10 cellular contexts compared by ENCODE assay signal in the genomic region with DNA sequence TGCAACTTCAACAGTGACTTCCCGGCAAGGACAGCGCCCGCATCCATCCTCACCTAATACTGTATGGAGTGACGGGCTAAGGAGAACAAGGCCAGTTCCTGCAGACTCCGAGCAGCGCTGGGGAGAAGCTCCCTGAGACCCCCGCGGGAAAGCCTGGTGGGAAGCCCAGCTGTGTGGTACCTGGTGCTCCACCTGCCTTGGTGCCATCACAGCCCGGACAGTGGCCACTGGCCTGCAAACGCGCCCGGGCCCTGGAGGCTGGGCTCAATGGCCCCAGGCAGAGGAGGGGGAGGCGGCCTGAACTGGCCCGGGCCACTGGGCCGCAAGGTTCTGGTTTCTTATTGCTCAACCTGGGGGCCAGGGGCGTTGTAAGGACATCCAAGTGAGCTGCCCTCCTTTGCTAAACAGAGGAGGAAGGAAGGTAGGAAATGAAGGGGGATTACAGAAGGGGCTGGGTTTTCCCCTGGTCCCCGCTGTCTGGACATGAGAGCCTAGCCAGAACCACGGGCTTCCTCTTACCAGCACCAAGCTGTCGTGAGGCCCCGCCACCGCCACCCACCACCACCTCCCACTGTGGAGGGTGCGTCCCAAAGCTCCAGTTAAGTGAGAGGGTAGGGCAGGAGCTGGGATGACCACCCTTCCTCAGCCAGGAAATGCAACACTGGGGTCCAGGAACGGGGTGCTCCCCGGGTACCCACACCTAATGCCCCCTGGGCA. TPM values are rescaled to one million over a fixed set of nuclear protein-coding genes. Genes with fewer than 3 reads are reported as not detected.
DNase-seq lines count a peak whose midpoint lies in the region; ATAC-seq and TF ChIP-seq lines count a peak whose summit lies in the region.
"Had no signal": no experiment of that assay in that cellular context is flagged by ENCODE, and none has a peak within 500 bp of the region (broad histone marks: within the 10 kb centered on the region; RNA-seq: fewer than 3 reads in every experiment).

No MANE protein-coding gene starts in this region.

- no peaks in the 10 kb centered on the region for H3K27me3 ChIP-seq in A673 (replicated peaks; ENCODE audit: insufficient read depth, low read depth, low read length, poor library complexity)
- H3K27me3 ChIP-seq in naive thymus-derived CD4-positive, alpha-beta T cell (ENCODE audit: control insufficient read depth in 2 of 2, insufficient read depth in 2 of 2, low read length in 2 of 2) = no peaks in the 10 kb centered on the region

- intact Hi-C loops in A673 (cut with micrococcal nuclease; ENCODE audit: unreplicated experiment) = no loop called here
- intact Hi-C loops in naive thymus-derived CD4-positive, alpha-beta T cell (cut with micrococcal nuclease) = no loop called here

- no peaks in the 10 kb centered on the region for H3K36me3 ChIP-seq in A673 (ENCODE audit: insufficient read depth, low read length, poor library complexity, severe bottlenecking)
- H3K36me3 ChIP-seq in naive thymus-derived CD4-positive, alpha-beta T cell (ENCODE audit: control insufficient read depth in 2 of 3, insufficient read depth in 3 of 3, low read length in 3 of 3) = peaks cover 9 to 44% (median 13%) of the 10 kb centered on the region in 3 experiments

- no peaks in the 10 kb centered on the region for H3K9me3 ChIP-seq in A673 (ENCODE audit: low read depth, low read length, poor library complexity, severe bottlenecking)
- H3K9me3 ChIP-seq in naive thymus-derived CD4-positive, alpha-beta T cell (ENCODE audit: control insufficient read depth in 2 of 3, low read length in 3 of 3) = no peaks in the 10 kb centered on the region

- peak overlapping the region; percentile 92 for H3K27ac Mint-ChIP-seq in activated naive CD8-positive, alpha-beta T cell
- H3K27ac Mint-ChIP-seq in naive thymus-derived CD4-positive, alpha-beta T cell = peak overlapping the region; percentile 87 to 95 (median 90)

- no peaks in the 10 kb centered on the region for H3K27me3 Mint-ChIP-seq in activated naive CD8-positive, alpha-beta T cell
- H3K27me3 Mint-ChIP-seq in naive thymus-derived CD4-positive, alpha-beta T cell = no peaks in the 10 kb centered on the region

- peaks cover 16% of the 10 kb centered on the region for H3K4me1 ChIP-seq in A673 (ENCODE audit: insufficient read depth, low read length, poor library complexity, severe bottlenecking)
- H3K4me1 ChIP-seq in naive thymus-derived CD4-positive, alpha-beta T cell (ENCODE audit: control insufficient read depth in 2 of 2, insufficient read depth in 2 of 2, low read length in 2 of 2) = peaks cover 87 to 92% of the 10 kb centered on the region in 2 donors

- no peaks in the 10 kb centered on the region for H3K9me3 Mint-ChIP-seq in activated naive CD8-positive, alpha-beta T cell (ENCODE audit: low read depth)
- no peaks in the 10 kb centered on the region for H3K9me3 Mint-ChIP-seq in naive thymus-derived CD4-positive, alpha-beta T cell

- BruUV-seq in A673 (replicated peaks; lab: Mats Ljungman, UMichigan) = TSS peak; percentile 69

- DNase-seq in A673 (ENCODE audit: low spot score) (no peak), GM13977 (ENCODE audit: low spot score) (peak; percentile 67), amygdala (lab: John Stamatoyannopoulos, UW) (no peak), DMS153 (lab: John Stamatoyannopoulos, UW) (no peak)
- no peak for DNase-seq in naive thymus-derived CD4-positive, alpha-beta T cell
- no peak for DNase-seq in stimulated activated CD4-positive, alpha-beta T cell treated with anti-CD3 and anti-CD28 coated beads, Interleukin-4, amount 100 ng/mL, for 4 hours
- DNase-seq: COR-L47, NCI-H1105 treated with DMSO at 0.1 percent for 48 hours had no signal

- H3K36me3 Mint-ChIP-seq in activated naive CD8-positive, alpha-beta T cell = peaks cover 2% of the 10 kb centered on the region
- H3K36me3 Mint-ChIP-seq in naive thymus-derived CD4-positive, alpha-beta T cell = peaks cover 0 to 31% (median 10%) of the 10 kb centered on the region in 5 donors

- ATAC-seq in naive thymus-derived CD4-positive, alpha-beta T cell = peak; percentile 7
- no peak for ATAC-seq in HG03469 (IDR thresholded peaks at IDR 0.05; ENCODE audit: unreplicated experiment)

- CTCF ChIA-PET in A673 (lab: Charles Lee) = no interaction called here
- CTCF ChIA-PET in naive thymus-derived CD4-positive, alpha-beta T cell (lab: Charles Lee) = interaction anchor here (0.5 to 29.8 kb wide), 4 partner anchors 11 to 911 kb away, joined by 3 to 945 read pairs (median 142); a partner anchor contains a TSS

- H3K4me3 Mint-ChIP-seq in activated naive CD8-positive, alpha-beta T cell = peak overlapping the region; percentile 77
- H3K4me3 Mint-ChIP-seq in naive thymus-derived CD4-positive, alpha-beta T cell = peak overlapping the region; percentile 61 to 84 (median 74)

- H3K27ac ChIP-seq in A673 (ENCODE audit: low read depth, low read length, poor library complexity, severe bottlenecking) = no peak overlapping the region
- peak overlapping the region; percentile 75 for H3K27ac ChIP-seq in naive thymus-derived CD4-positive, alpha-beta T cell (ENCODE audit: low read depth, low read length)

- TF ChIP-seq CTCF in A673 (conservative IDR thresholded peaks at IDR 0.05; ENCODE audit: low read depth, low read length) (no peak), GM13977 (IDR thresholded peaks at IDR 0.05; ENCODE audit: extremely low read depth, insufficient read depth, missing control alignments) (no peak)

- in situ Hi-C loops in GM13977 (cut with MboI; ENCODE audit: low pct_unique_long_range_greater_than_20kb, low sequenced_read_pairs, unreplicated experiment) = no loop called here

- peaks cover 89% of the 10 kb centered on the region for H3K4me1 Mint-ChIP-seq in activated naive CD8-positive, alpha-beta T cell (ENCODE audit: low read depth)
- peaks cover 55 to 94% (median 81%) of the 10 kb centered on the region in 7 donors for H3K4me1 Mint-ChIP-seq in naive thymus-derived CD4-positive, alpha-beta T cell

- POLR2A ChIA-PET in A673 (lab: Charles Lee; ENCODE audit: low non-redundant PET) = no interaction called here
- POLR2A ChIA-PET in naive thymus-derived CD4-positive, alpha-beta T cell (lab: Charles Lee) = interaction anchor here (0.6 to 29.3 kb wide), 12 partner anchors 9 to 264 kb away, joined by 3 to 1324 read pairs (median 5); a partner anchor contains a TSS

- H3K4me3 ChIP-seq in A673 (ENCODE audit: low read depth, low read length, poor library complexity, severe bottlenecking) = no peak overlapping the region
- H3K4me3 ChIP-seq in naive thymus-derived CD4-positive, alpha-beta T cell (ENCODE audit: low read length) = no peak overlapping the region

RNA-seq across cellular contexts. Expression of a gene that starts 8.5 kb away (rescaled TPM):
- 4.6 and 6.6 TPM in 2 replicates for total RNA-seq in A673 (2021)
- total RNA-seq in naive thymus-derived CD4-positive, alpha-beta T cell = 1 to 10 TPM in 4 of 5 experiments, under 1 TPM in 1; 0.22 to 9.2 (median 8.1) TPM
- polyA plus RNA-seq in naive thymus-derived CD4-positive, alpha-beta T cell = under 1 TPM; 0.27 to 0.47 TPM

RNA-seq across cellular contexts. Expression of a gene that starts 25.5 kb away (rescaled TPM):
- total RNA-seq in A673 (2021) = 53.3 and 63.1 TPM in 2 replicates
- total RNA-seq in naive thymus-derived CD4-positive, alpha-beta T cell = 100 to 1,000 TPM; 124 to 263 (median 208) TPM
- 100 to 1,000 TPM; 102 to 141 TPM for polyA plus RNA-seq in naive thymus-derived CD4-positive, alpha-beta T cell

RNA-seq across cellular contexts. Expression of a gene that starts 42.6 kb away (rescaled TPM):
- total RNA-seq in A673 (2021) = 45.7 and 49.2 TPM in 2 replicates
- total RNA-seq in naive thymus-derived CD4-positive, alpha-beta T cell = 10 to 100 TPM; 25.7 to 46.4 (median 38.0) TPM
- 10 to 100 TPM; 33.8 to 54.9 TPM for polyA plus RNA-seq in naive thymus-derived CD4-positive, alpha-beta T cell

RNA-seq across cellular contexts. Expression of a gene that starts 49.9 kb away (rescaled TPM):
- total RNA-seq in A673 (2021) = 46.5 and 50.5 TPM in 2 replicates
- 100 to 1,000 TPM in 2 of 5 experiments, 10 to 100 TPM in 3; 75.2 to 130 (median 84.3) TPM for total RNA-seq in naive thymus-derived CD4-positive, alpha-beta T cell
- polyA plus RNA-seq in naive thymus-derived CD4-positive, alpha-beta T cell = 10 to 100 TPM; 40.7 to 63.0 TPM
